In genomic region chr2:8494589-8494988, GRCh38 we compare ENCODE assay signal across 13 cellular contexts.
DNase-seq lines count a peak whose midpoint lies in the region; ATAC-seq, FAIRE-seq and TF ChIP-seq lines count a peak whose summit lies in the region.
"Had no signal": no experiment of that assay in that cellular context is flagged by ENCODE, and none has a peak within 500 bp of the region (broad histone marks: within the 10 kb centered on the region; RNA-seq: fewer than 3 reads in every experiment).

No MANE protein-coding gene starts in this region.

- H3K4me3 ChIP-seq in HepG2 (replicated peaks in 1 of 3; ENCODE audit: insufficient read depth in 1 of 3, low read depth in 2 of 3, low read length in 3 of 3) (no peak overlapping the region), spleen (no peak overlapping the region)

- H3K36me3 ChIP-seq in HepG2 (replicated peaks in 1 of 2; ENCODE audit: control insufficient read depth in 1 of 2, insufficient read depth in 2 of 2, low read length in 2 of 2) = no peaks in the 10 kb centered on the region
- H3K36me3 ChIP-seq in spleen = no peaks in the 10 kb centered on the region
- H3K36me3 ChIP-seq: neutrophil had no signal

- H3K79me2 ChIP-seq in HepG2 (ENCODE audit: insufficient read depth, low read length) = no peaks in the 10 kb centered on the region

- TF ChIP-seq RAD21 in HepG2 (CRISPR knock-in tag; IDR thresholded peaks at IDR 0.05) = no peak

- H3K27ac ChIP-seq in VCaP (peak overlapping the region; percentile 98), HepG2 (ENCODE audit: extremely low read length, insufficient read depth, low read length) (no peak overlapping the region), spleen (peak overlapping the region in 3 of 8 donors; percentile 18 to 39 (median 31))
- H3K27ac ChIP-seq: neutrophil had no signal

- CTCF ChIA-PET in activated CD4-positive, alpha-beta memory T cell treated with anti-CD3 and anti-CD28 coated beads for 36 hours (lab: Charles Lee) = no interaction called here
- CTCF ChIA-PET in activated CD4-positive, alpha-beta memory T cell treated with anti-CD3 and anti-CD28 coated beads, Interleukin-2, amount 10 ng/mL, durations not matched to agents 7 days and 5 days (lab: Charles Lee) = no interaction called here
- CTCF ChIA-PET in HepG2 (lab: Yijun Ruan, JAX; ENCODE audit: low intra/inter-chr PET ratio, low total read pairs) = no interaction called here

- no peak overlapping the region for H3K9ac ChIP-seq in HepG2 (ENCODE audit: insufficient read depth, low read depth, low read length)

- TF ChIP-seq EP300 in HepG2 (IDR thresholded peaks at IDR 0.05; ENCODE audit: low read depth in 2 of 2, low read length in 2 of 2) (no peak), HepG2 (CRISPR knock-in tag; IDR thresholded peaks at IDR 0.05; ENCODE audit: borderline replicate concordance) (no peak)

- in situ Hi-C loops in HepG2 (cut with HindIII; ENCODE audit: extremely low pct_ligation_motif_present, low pct_unique_long_range_greater_than_20kb) = no loop called here

- H3K4me3 Mint-ChIP-seq in activated CD4-positive, alpha-beta memory T cell treated with anti-CD3 and anti-CD28 coated beads for 36 hours = no peak overlapping the region
- no peak overlapping the region for H3K4me3 Mint-ChIP-seq in activated CD4-positive, alpha-beta memory T cell treated with anti-CD3 and anti-CD28 coated beads, Interleukin-2, amount 10 ng/mL, durations not matched to agents 7 days and 5 days
- H3K4me3 Mint-ChIP-seq in activated T-cell treated with anti-CD3 and anti-CD28 coated beads, Interleukin-2, amount 50 U/mL, for 72 hours = no peak overlapping the region

- H4K20me1 ChIP-seq in HepG2 (ENCODE audit: insufficient read depth, low read length) = no peaks in the 10 kb centered on the region

- POLR2A ChIA-PET in activated CD4-positive, alpha-beta memory T cell treated with anti-CD3 and anti-CD28 coated beads for 36 hours (lab: Charles Lee) = interaction anchor here (1.1 to 1.7 kb wide), 2 partner anchors 13 to 20 kb away, joined by 3 to 4 read pairs; no protein-coding TSS in a partner anchor
- POLR2A ChIA-PET in activated CD4-positive, alpha-beta memory T cell treated with anti-CD3 and anti-CD28 coated beads, Interleukin-2, amount 10 ng/mL, durations not matched to agents 7 days and 5 days (lab: Charles Lee) = interaction anchor here (0.9 to 1.6 kb wide), 5 partner anchors 13 to 93 kb away, joined by 3 to 5 read pairs (median 3); no protein-coding TSS in a partner anchor
- POLR2A ChIA-PET in HepG2 (lab: Yijun Ruan, JAX) = interaction anchor here (1.6 kb wide), 1 partner anchor 187 kb away, joined by 5 read pairs; the partner anchor contains the start of gene ID2

- no TSS peak for BruUV-seq in HepG2 (replicated peaks; lab: Mats Ljungman, UMichigan)

- H2AFZ ChIP-seq in HepG2 (ENCODE audit: low read length) = no peak overlapping the region

- H3K4me2 ChIP-seq in HepG2 (ENCODE audit: low read depth, low read length) = no peak overlapping the region

- intact Hi-C loops in activated CD4-positive, alpha-beta memory T cell treated with anti-CD3 and anti-CD28 coated beads for 36 hours (cut with micrococcal nuclease) = no loop called here
- intact Hi-C loops in HepG2 (cut with micrococcal nuclease; ENCODE audit: unreplicated experiment) (no loop called here), spleen (cut with DNase I; ENCODE audit: low total_unique reads) (no loop called here)

- H3K9me3 ChIP-seq in HepG2 (ENCODE audit: low read length) (no peaks in the 10 kb centered on the region), spleen (no peaks in the 10 kb centered on the region)
- H3K9me3 ChIP-seq: neutrophil had no signal

- no peak for TF ChIP-seq POLR2A in HepG2 (IDR thresholded peaks at IDR 0.05; ENCODE audit: insufficient read depth in 1 of 2, low read depth in 2 of 2, low read length in 2 of 2)
- no peak for TF ChIP-seq POLR2A in spleen (IDR thresholded peaks at IDR 0.05)

- ATAC-seq in HepG2 (no peak), HG03432 (IDR thresholded peaks at IDR 0.05; ENCODE audit: unreplicated experiment) (no peak)
- ATAC-seq in activated T-cell treated with anti-CD3 and anti-CD28 coated beads, Interleukin-2, amount 50 U/mL, for 72 hours (replicated peaks in 1 of 2) = no peak
- ATAC-seq: activated CD4-positive, CD25-positive, alpha-beta regulatory T cell treated with anti-CD3 and anti-CD28 coated beads, Interleukin-2, amount 50 U/mL, for 24 hours; Panc1 had no signal

- H3K36me3 Mint-ChIP-seq in activated CD4-positive, alpha-beta memory T cell treated with anti-CD3 and anti-CD28 coated beads for 36 hours = no peaks in the 10 kb centered on the region
- H3K36me3 Mint-ChIP-seq in activated CD4-positive, alpha-beta memory T cell treated with anti-CD3 and anti-CD28 coated beads, Interleukin-2, amount 10 ng/mL, durations not matched to agents 7 days and 5 days (ENCODE audit: low read depth) = no peaks in the 10 kb centered on the region
- H3K36me3 Mint-ChIP-seq in activated T-cell treated with anti-CD3 and anti-CD28 coated beads, Interleukin-2, amount 50 U/mL, for 72 hours (ENCODE audit: insufficient read depth in 2 of 2) = no peaks in the 10 kb centered on the region

- H3K27me3 Mint-ChIP-seq in activated CD4-positive, alpha-beta memory T cell treated with anti-CD3 and anti-CD28 coated beads for 36 hours = no peaks in the 10 kb centered on the region
- peaks cover 3% of the 10 kb centered on the region for H3K27me3 Mint-ChIP-seq in activated CD4-positive, alpha-beta memory T cell treated with anti-CD3 and anti-CD28 coated beads, Interleukin-2, amount 10 ng/mL, durations not matched to agents 7 days and 5 days
- H3K27me3 Mint-ChIP-seq in activated T-cell treated with anti-CD3 and anti-CD28 coated beads, Interleukin-2, amount 50 U/mL, for 72 hours (ENCODE audit: low read depth) = peaks cover 34% of the 10 kb centered on the region

- peak overlapping the region; percentile 1 for H3K27ac Mint-ChIP-seq in activated CD4-positive, alpha-beta memory T cell treated with anti-CD3 and anti-CD28 coated beads for 36 hours
- H3K27ac Mint-ChIP-seq in activated CD4-positive, alpha-beta memory T cell treated with anti-CD3 and anti-CD28 coated beads, Interleukin-2, amount 10 ng/mL, durations not matched to agents 7 days and 5 days = no peak overlapping the region
- H3K27ac Mint-ChIP-seq in activated T-cell treated with anti-CD3 and anti-CD28 coated beads, Interleukin-2, amount 50 U/mL, for 72 hours = no peak overlapping the region

- no peak for FAIRE-seq in HepG2 (lab: Jason Lieb, UNC)
- FAIRE-seq: H1 had no signal

- H3K27me3 ChIP-seq in HepG2 (ENCODE audit: control insufficient read depth in 1 of 2, insufficient read depth in 2 of 2, low read length in 2 of 2) (peaks cover 4 to 64% of the 10 kb centered on the region in 2 experiments; a peak in 4 of 5 replicates), spleen (replicated peaks in 1 of 7) (peaks cover 0 to 20% (median 0%) of the 10 kb centered on the region in 7 donors)
- H3K27me3 ChIP-seq: neutrophil had no signal

- 37% methylated on average over 3 of the region's 3 CpGs for WGBS in HepG2 (ENCODE audit: low lambda C conversion rate)
- WGBS in spleen, 5 donors = 52 to 78% (median 69%) methylated on average over 3 of the region's 3 CpGs

- TF ChIP-seq CTCF in VCaP (conservative IDR thresholded peaks at IDR 0.05) (no peak), HepG2 (CRISPR knock-in tag; IDR thresholded peaks at IDR 0.05) (no peak), spleen (IDR thresholded peaks at IDR 0.05 in 8 of 11, conservative IDR thresholded peaks at IDR 0.05 in 3 of 11) (no peak)

- H3K4me1 ChIP-seq in HepG2 (ENCODE audit: insufficient read depth, low read length) = peaks cover 38% of the 10 kb centered on the region
- H3K4me1 ChIP-seq in spleen = peaks cover 0 to 81% (median 33%) of the 10 kb centered on the region in 6 donors

- no peaks in the 10 kb centered on the region for H3K9me3 Mint-ChIP-seq in activated CD4-positive, alpha-beta memory T cell treated with anti-CD3 and anti-CD28 coated beads for 36 hours
- no peaks in the 10 kb centered on the region for H3K9me3 Mint-ChIP-seq in activated CD4-positive, alpha-beta memory T cell treated with anti-CD3 and anti-CD28 coated beads, Interleukin-2, amount 10 ng/mL, durations not matched to agents 7 days and 5 days
- no peaks in the 10 kb centered on the region for H3K9me3 Mint-ChIP-seq in activated T-cell treated with anti-CD3 and anti-CD28 coated beads, Interleukin-2, amount 50 U/mL, for 72 hours

- peaks cover 19% of the 10 kb centered on the region for H3K4me1 Mint-ChIP-seq in activated CD4-positive, alpha-beta memory T cell treated with anti-CD3 and anti-CD28 coated beads for 36 hours (ENCODE audit: low read depth)
- peaks cover 32% of the 10 kb centered on the region for H3K4me1 Mint-ChIP-seq in activated CD4-positive, alpha-beta memory T cell treated with anti-CD3 and anti-CD28 coated beads, Interleukin-2, amount 10 ng/mL, durations not matched to agents 7 days and 5 days
- peaks cover 12% of the 10 kb centered on the region for H3K4me1 Mint-ChIP-seq in activated T-cell treated with anti-CD3 and anti-CD28 coated beads, Interleukin-2, amount 50 U/mL, for 72 hours (ENCODE audit: low read depth)

- DNase-seq in activated CD4-positive, alpha-beta memory T cell treated with anti-CD3 and anti-CD28 coated beads for 36 hours = no peak
- DNase-seq in activated CD4-positive, alpha-beta memory T cell treated with anti-CD3 and anti-CD28 coated beads, Interleukin-2, amount 10 ng/mL, durations not matched to agents 7 days and 5 days = no peak
- DNase-seq in HepG2 (ENCODE audit: low spot score) = no peak
- DNase-seq in spleen = peak; percentile 70
- no peak for DNase-seq in activated T-cell treated with anti-CD3 and anti-CD28 coated beads, Interleukin-2, amount 50 U/mL, for 72 hours
- no peak for DNase-seq in DMS 273 (lab: John Stamatoyannopoulos, UW; ENCODE audit: unreplicated experiment)
- DNase-seq: activated T-cell treated with anti-CD3 and anti-CD28 coated beads for 4 hours had no signal
